8 cellular contexts compared by ENCODE assay signal in the genomic region with DNA sequence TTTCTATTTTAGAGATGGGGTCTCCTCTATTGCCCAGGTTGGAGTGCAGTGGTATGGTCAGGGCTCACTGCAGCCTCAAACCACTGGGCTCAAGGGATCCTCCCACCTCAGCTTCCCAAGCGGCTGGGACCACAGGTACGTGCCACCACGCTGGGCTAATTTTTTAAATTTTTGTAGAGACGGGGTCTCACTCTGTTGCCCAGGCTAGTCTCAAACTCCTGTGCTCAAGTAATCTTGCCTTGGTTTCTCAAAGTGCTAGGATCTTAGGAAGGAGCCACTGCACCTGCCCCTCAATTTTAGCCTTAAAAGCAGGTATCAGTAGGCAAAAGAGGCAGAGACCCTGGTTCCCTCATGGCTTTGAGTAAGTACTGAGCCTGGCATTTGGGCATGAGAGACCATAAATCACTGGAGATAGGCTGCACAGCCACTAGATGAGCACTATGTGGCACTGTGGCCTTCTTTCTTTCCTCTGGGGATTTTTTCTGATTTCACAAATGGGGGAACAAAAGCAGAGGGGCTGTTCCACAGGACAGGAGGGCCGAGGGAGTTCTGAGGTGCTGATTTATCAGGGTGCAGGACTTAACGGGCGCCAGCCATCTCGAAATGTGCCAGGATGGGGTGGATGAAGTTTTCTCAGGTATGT.
DNase-seq lines count a peak whose midpoint lies in the region; ATAC-seq and TF ChIP-seq lines count a peak whose summit lies in the region.

No MANE protein-coding gene starts in this region.

- TF ChIP-seq CTCF in SK-N-SH (IDR thresholded peaks at IDR 0.05) (peak; percentile 68), esophagus squamous epithelium (IDR thresholded peaks at IDR 0.05) (peak; percentile 36 to 61 (median 50)), natural killer cell (IDR thresholded peaks at IDR 0.05) (peak; percentile 65)

- peaks cover 19% of the 10 kb centered on the region for H3K4me1 Mint-ChIP-seq in activated CD8-positive, alpha-beta memory T cell treated with anti-CD3 and anti-CD28 coated beads, Interleukin-2, amount 10 ng/mL, durations not matched to agents 7 days and 5 days
- peaks cover 6 to 12% of the 10 kb centered on the region in 2 donors for H3K4me1 Mint-ChIP-seq in natural killer cell

- no peak overlapping the region for H3K9ac ChIP-seq in SK-N-SH

- intact Hi-C loops in esophagus squamous epithelium (cut with DNase I): loop anchor here (5.0 kb wide), 1 partner anchor 83 kb away; a partner anchor contains a TSS
- intact Hi-C loops in natural killer cell (cut with micrococcal nuclease): loop anchor here (1.0 to 5.0 kb wide), 3 partner anchors 84 to 168 kb away; no protein-coding TSS in a partner anchor

- no peak overlapping the region for H3K4me3 ChIP-seq in SK-N-SH (ENCODE audit: low read depth in 2 of 2, low read length in 1 of 2)
- no peak overlapping the region for H3K4me3 ChIP-seq in esophagus squamous epithelium

- H3K9me3 ChIP-seq in SK-N-SH (no peaks in the 10 kb centered on the region), esophagus squamous epithelium (no peaks in the 10 kb centered on the region)

- DNase-seq in activated CD8-positive, alpha-beta memory T cell treated with anti-CD3 and anti-CD28 coated beads, Interleukin-2, amount 10 ng/mL, durations not matched to agents 7 days and 5 days: peak; percentile 49
- DNase-seq in activated CD8-positive, alpha-beta memory T cell treated with anti-CD3 and anti-CD28 coated beads for 24 hours: no peak
- peak; percentile 63 for DNase-seq in LHCN-M2 (ENCODE audit: low read depth)
- DNase-seq in SK-N-SH: peak; percentile 69
- no peak for DNase-seq in esophagus squamous epithelium (lab: John Stamatoyannopoulos, UW)
- no peak for DNase-seq in natural killer cell
- DNase-seq in stimulated activated CD4-positive, alpha-beta T cell treated with anti-CD3 and anti-CD28 coated beads, Interleukin-4, amount 100 ng/mL, for 4 hours: no peak

- H3K36me3 ChIP-seq in SK-N-SH (replicated peaks in 1 of 2; ENCODE audit: control insufficient read depth in 1 of 2, insufficient read depth in 2 of 2, low read length in 1 of 2): no peaks in the 10 kb centered on the region
- no peaks in the 10 kb centered on the region for H3K36me3 ChIP-seq in esophagus squamous epithelium

- 72% methylated on average over 8 of the region's 8 CpGs for WGBS in SK-N-SH (ENCODE audit: low lambda C conversion rate)
- 59 to 60% methylated on average over 8 of the region's 8 CpGs for WGBS in esophagus squamous epithelium, 2 donors

- H3F3A ChIP-seq in SK-N-SH (replicated peaks; ENCODE audit: insufficient read depth): no peaks in the 10 kb centered on the region

- no peaks in the 10 kb centered on the region for H3K79me2 ChIP-seq in SK-N-SH (ENCODE audit: insufficient read depth)

- CTCF ChIA-PET in activated CD8-positive, alpha-beta memory T cell treated with anti-CD3 and anti-CD28 coated beads, Interleukin-2, amount 10 ng/mL, durations not matched to agents 7 days and 5 days (lab: Charles Lee): interaction anchor here (0.7 to 7.3 kb wide), 3 partner anchors 73 to 86 kb away, joined by 3 to 49 read pairs (median 6); a partner anchor contains a TSS
- CTCF ChIA-PET in SK-N-SH (lab: Yijun Ruan, JAX): interaction anchor here (0.8 to 2.3 kb wide), 6 partner anchors 9 to 106 kb away, joined by 3 to 27 read pairs (median 4); a partner anchor contains a TSS

- ATAC-seq in activated CD8-positive, alpha-beta memory T cell treated with anti-CD3 and anti-CD28 coated beads, Interleukin-2, amount 10 ng/mL, durations not matched to agents 7 days and 5 days: peak; percentile 88
- peak; percentile 71 to 98 (median 93) for ATAC-seq in natural killer cell
- no peak for ATAC-seq in GM19328 (IDR thresholded peaks at IDR 0.05; ENCODE audit: unreplicated experiment)

- POLR2A ChIA-PET in SK-N-SH (lab: Yijun Ruan, JAX): no interaction called here

- H3K27ac Mint-ChIP-seq in activated CD8-positive, alpha-beta memory T cell treated with anti-CD3 and anti-CD28 coated beads, Interleukin-2, amount 10 ng/mL, durations not matched to agents 7 days and 5 days: no peak overlapping the region
- H3K27ac Mint-ChIP-seq in natural killer cell: peak overlapping the region in 1 of 2 donors; percentile 11

- no peaks in the 10 kb centered on the region for H3K27me3 Mint-ChIP-seq in activated CD8-positive, alpha-beta memory T cell treated with anti-CD3 and anti-CD28 coated beads, Interleukin-2, amount 10 ng/mL, durations not matched to agents 7 days and 5 days
- H3K27me3 Mint-ChIP-seq in natural killer cell (ENCODE audit: low read depth in 2 of 2): peaks cover 0 to 3% of the 10 kb centered on the region in 2 donors

- H4K20me1 ChIP-seq in SK-N-SH (ENCODE audit: insufficient read depth): no peaks in the 10 kb centered on the region

- no peaks in the 10 kb centered on the region for H3K27me3 ChIP-seq in SK-N-SH (ENCODE audit: insufficient read depth)
- no peaks in the 10 kb centered on the region for H3K27me3 ChIP-seq in esophagus squamous epithelium

- TF ChIP-seq EP300 in SK-N-SH (IDR thresholded peaks at IDR 0.05; ENCODE audit: borderline replicate concordance in 1 of 2, low read depth in 1 of 2, low read length in 1 of 2): no peak

- no peaks in the 10 kb centered on the region for H3K36me3 Mint-ChIP-seq in activated CD8-positive, alpha-beta memory T cell treated with anti-CD3 and anti-CD28 coated beads, Interleukin-2, amount 10 ng/mL, durations not matched to agents 7 days and 5 days
- no peaks in the 10 kb centered on the region for H3K36me3 Mint-ChIP-seq in natural killer cell

- H2AFZ ChIP-seq in SK-N-SH (ENCODE audit: low read depth): no peak overlapping the region

- TF ChIP-seq RAD21 in SK-N-SH (IDR thresholded peaks at IDR 0.05; ENCODE audit: low read length): peak; percentile 76

- TF ChIP-seq POLR2A in esophagus squamous epithelium (IDR thresholded peaks at IDR 0.05): no peak

- no peak overlapping the region for H3K4me2 ChIP-seq in SK-N-SH

- no peaks in the 10 kb centered on the region for H3K9me3 Mint-ChIP-seq in activated CD8-positive, alpha-beta memory T cell treated with anti-CD3 and anti-CD28 coated beads, Interleukin-2, amount 10 ng/mL, durations not matched to agents 7 days and 5 days (ENCODE audit: low read depth)
- H3K9me3 Mint-ChIP-seq in natural killer cell: no peaks in the 10 kb centered on the region

- H3K9me2 ChIP-seq in SK-N-SH: no peaks in the 10 kb centered on the region

- H3K27ac ChIP-seq in SK-N-SH (ENCODE audit: low read depth in 2 of 2, low read length in 1 of 2) (no peak overlapping the region), esophagus squamous epithelium (peak overlapping the region in 1 of 4 donors; percentile 13)

- H3K4me3 Mint-ChIP-seq in activated CD8-positive, alpha-beta memory T cell treated with anti-CD3 and anti-CD28 coated beads, Interleukin-2, amount 10 ng/mL, durations not matched to agents 7 days and 5 days: no peak overlapping the region
- no peak overlapping the region for H3K4me3 Mint-ChIP-seq in natural killer cell

- no peaks in the 10 kb centered on the region; a peak in 1 of 4 replicates for H3K4me1 ChIP-seq in SK-N-SH (ENCODE audit: control insufficient read depth in 1 of 2, insufficient read depth in 2 of 2, low read depth in 1 of 2, low read length in 1 of 2)
- H3K4me1 ChIP-seq in esophagus squamous epithelium: peaks cover 0 to 43% (median 6%) of the 10 kb centered on the region in 3 donors

TF ChIP-seq in SK-N-SH, 30 proteins besides CTCF, POLR2A, EP300 and RAD21:
- TF ChIP-seq FOXM1 (IDR thresholded peaks at IDR 0.05; ENCODE audit: low read depth) (no peak), SMC3 (IDR thresholded peaks at IDR 0.05; ENCODE audit: low read depth, low read length) (peak; percentile 75)
- TF ChIP-seq, protein P1, sequence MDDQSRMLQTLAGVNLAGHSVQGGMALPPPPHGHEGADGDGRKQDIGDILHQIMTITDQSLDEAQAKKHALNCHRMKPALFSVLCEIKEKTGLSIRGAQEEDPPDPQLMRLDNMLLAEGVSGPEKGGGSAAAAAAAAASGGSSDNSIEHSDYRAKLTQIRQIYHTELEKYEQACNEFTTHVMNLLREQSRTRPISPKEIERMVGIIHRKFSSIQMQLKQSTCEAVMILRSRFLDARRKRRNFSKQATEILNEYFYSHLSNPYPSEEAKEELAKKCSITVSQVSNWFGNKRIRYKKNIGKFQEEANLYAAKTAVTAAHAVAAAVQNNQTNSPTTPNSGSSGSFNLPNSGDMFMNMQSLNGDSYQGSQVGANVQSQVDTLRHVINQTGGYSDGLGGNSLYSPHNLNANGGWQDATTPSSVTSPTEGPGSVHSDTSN (IDR thresholded peaks at IDR 0.05): peak; percentile 85

Comparison
In these comparisons a context has a peak if more than half of its experiments do, and no peak if none do; other contexts are left out.
1. DNase-seq: peak in activated CD8-positive, alpha-beta memory T cell treated with anti-CD3 and anti-CD28 coated beads, Interleukin-2, amount 10 ng/mL, durations not matched to agents 7 days and 5 days (single experiment), LHCN-M2 (single experiment) and SK-N-SH (single experiment); none in activated CD8-positive, alpha-beta memory T cell treated with anti-CD3 and anti-CD28 coated beads for 24 hours (single experiment), esophagus squamous epithelium (single experiment), natural killer cell (single experiment) and stimulated activated CD4-positive, alpha-beta T cell treated with anti-CD3 and anti-CD28 coated beads, Interleukin-4, amount 100 ng/mL, for 4 hours (0 of 2).
2. Peak in every context shown above with its lines, with median percentiles within 50 percentile points of each other: CTCF ChIP-seq.